23 cellular contexts compared by ENCODE assay signal in the genomic region with DNA sequence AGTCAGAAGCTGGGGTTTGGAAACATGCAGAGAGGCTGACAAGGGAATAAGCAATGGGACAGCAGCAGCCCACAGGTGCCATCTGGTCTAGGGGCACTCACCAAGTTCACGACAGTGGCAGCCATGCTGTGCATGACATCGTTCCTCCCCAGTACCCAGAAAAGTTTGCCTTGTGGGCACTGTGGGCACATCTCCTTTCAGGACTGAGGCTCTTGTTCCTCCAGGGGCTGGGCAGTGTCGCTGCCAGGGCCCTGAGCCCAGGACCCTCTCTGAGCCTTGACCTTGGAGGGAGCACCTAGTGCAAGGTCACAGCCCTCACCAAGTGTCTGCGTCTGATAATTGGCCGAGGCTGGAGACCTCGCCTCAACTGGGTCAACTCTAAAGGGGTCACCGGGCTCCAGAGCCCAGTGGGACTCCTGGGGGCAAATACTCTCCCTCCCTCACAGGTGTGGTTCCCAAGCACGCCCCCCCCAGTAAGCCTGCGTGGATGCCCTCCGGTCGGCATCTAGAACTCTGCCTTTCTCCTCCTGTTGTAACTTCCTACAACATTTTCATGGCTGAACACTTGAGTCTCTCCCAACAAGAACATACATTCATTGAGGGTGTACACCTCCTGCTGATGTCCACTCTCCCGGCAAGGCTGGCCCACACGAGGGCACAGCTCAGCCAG. TPM values are rescaled to one million over a fixed set of nuclear protein-coding genes. Genes with fewer than 3 reads are reported as not detected.
DNase-seq lines count a peak whose midpoint lies in the region; ATAC-seq and TF ChIP-seq lines count a peak whose summit lies in the region.
"Had no signal": no experiment of that assay in that cellular context is flagged by ENCODE, and none has a peak within 500 bp of the region (broad histone marks: within the 10 kb centered on the region; RNA-seq: fewer than 3 reads in every experiment).

No MANE protein-coding gene starts in this region.

- POLR2A ChIA-PET in activated CD4-positive, alpha-beta memory T cell treated with anti-CD3 and anti-CD28 coated beads for 36 hours (lab: Charles Lee): no interaction called here
- POLR2A ChIA-PET in activated CD4-positive, alpha-beta memory T cell treated with anti-CD3 and anti-CD28 coated beads, Interleukin-2, amount 10 ng/mL, durations not matched to agents 7 days and 5 days (lab: Charles Lee): interaction anchor here (6.3 kb wide), 1 partner anchor 90 kb away, joined by 62 read pairs; the partner anchor contains the start of gene ANKRD39

- H3K27me3 ChIP-seq in layer of hippocampus (ENCODE audit: control insufficient read depth, insufficient read depth, low read length) (no peaks in the 10 kb centered on the region), tibial nerve (no peaks in the 10 kb centered on the region)
- H3K27me3 ChIP-seq: MG63 had no signal

- H3K4me3 Mint-ChIP-seq in activated CD4-positive, alpha-beta memory T cell treated with anti-CD3 and anti-CD28 coated beads for 36 hours: no peak overlapping the region
- H3K4me3 Mint-ChIP-seq in activated CD4-positive, alpha-beta memory T cell treated with anti-CD3 and anti-CD28 coated beads, Interleukin-2, amount 10 ng/mL, durations not matched to agents 7 days and 5 days: no peak overlapping the region
- no peak overlapping the region for H3K4me3 Mint-ChIP-seq in Calu3 (ENCODE audit: low read depth, unreplicated experiment)
- H3K4me3 Mint-ChIP-seq: CD4-positive, alpha-beta T cell had no signal

- no peaks in the 10 kb centered on the region for H3K9me3 ChIP-seq in tibial nerve
- H3K9me3 ChIP-seq: MG63 had no signal

- H3K36me3 Mint-ChIP-seq in activated CD4-positive, alpha-beta memory T cell treated with anti-CD3 and anti-CD28 coated beads for 36 hours: no peaks in the 10 kb centered on the region
- no peaks in the 10 kb centered on the region for H3K36me3 Mint-ChIP-seq in activated CD4-positive, alpha-beta memory T cell treated with anti-CD3 and anti-CD28 coated beads, Interleukin-2, amount 10 ng/mL, durations not matched to agents 7 days and 5 days (ENCODE audit: low read depth)
- H3K36me3 Mint-ChIP-seq in Calu3 (ENCODE audit: insufficient read depth, unreplicated experiment): peaks cover 7% of the 10 kb centered on the region

- CTCF ChIA-PET in activated CD4-positive, alpha-beta memory T cell treated with anti-CD3 and anti-CD28 coated beads for 36 hours (lab: Charles Lee): interaction anchor here (0.9 to 9.7 kb wide), 3 partner anchors 58 to 91 kb away, joined by 3 to 192 read pairs (median 16); partner anchors contain the start of gene ANKRD39
- CTCF ChIA-PET in activated CD4-positive, alpha-beta memory T cell treated with anti-CD3 and anti-CD28 coated beads, Interleukin-2, amount 10 ng/mL, durations not matched to agents 7 days and 5 days (lab: Charles Lee): interaction anchor here (0.7 to 9.4 kb wide), 4 partner anchors 9 to 91 kb away, joined by 4 to 176 read pairs (median 20); partner anchors contain the start of gene ANKRD39
- CTCF ChIA-PET in Calu3 (lab: Charles Lee): interaction anchor here (0.7 kb wide), 1 partner anchor 91 kb away, joined by 3 read pairs; the partner anchor contains the start of gene ANKRD39

- no peak overlapping the region for H3K4me3 ChIP-seq in tibial nerve
- H3K4me3 ChIP-seq: GM12878, MG63, PC-9 had no signal

- peak overlapping the region; percentile 18 for H3K27ac Mint-ChIP-seq in activated CD4-positive, alpha-beta memory T cell treated with anti-CD3 and anti-CD28 coated beads for 36 hours
- H3K27ac Mint-ChIP-seq in activated CD4-positive, alpha-beta memory T cell treated with anti-CD3 and anti-CD28 coated beads, Interleukin-2, amount 10 ng/mL, durations not matched to agents 7 days and 5 days: no peak overlapping the region
- H3K27ac Mint-ChIP-seq in Calu3 (ENCODE audit: unreplicated experiment): no peak overlapping the region
- H3K27ac Mint-ChIP-seq: CD4-positive, alpha-beta T cell had no signal

- no peak for TF ChIP-seq CTCF in tibial nerve (IDR thresholded peaks at IDR 0.05)
- TF ChIP-seq CTCF in Calu3 (IDR thresholded peaks at IDR 0.05; ENCODE audit: unreplicated experiment): no peak

- no peaks in the 10 kb centered on the region for H3K36me3 ChIP-seq in tibial nerve
- H3K36me3 ChIP-seq: MG63 had no signal

- 74 to 88% methylated on average over 7 to 11 of the region's 13 CpGs for WGBS in tibial nerve, 2 donors

- no peaks in the 10 kb centered on the region for H3K27me3 Mint-ChIP-seq in activated CD4-positive, alpha-beta memory T cell treated with anti-CD3 and anti-CD28 coated beads for 36 hours
- H3K27me3 Mint-ChIP-seq in activated CD4-positive, alpha-beta memory T cell treated with anti-CD3 and anti-CD28 coated beads, Interleukin-2, amount 10 ng/mL, durations not matched to agents 7 days and 5 days: peaks cover 13% of the 10 kb centered on the region
- peaks cover 89% of the 10 kb centered on the region for H3K27me3 Mint-ChIP-seq in Calu3 (ENCODE audit: unreplicated experiment)
- H3K27me3 Mint-ChIP-seq: CD4-positive, alpha-beta T cell had no signal

- H3K9me3 Mint-ChIP-seq in activated CD4-positive, alpha-beta memory T cell treated with anti-CD3 and anti-CD28 coated beads for 36 hours: peaks cover 1% of the 10 kb centered on the region
- H3K9me3 Mint-ChIP-seq in activated CD4-positive, alpha-beta memory T cell treated with anti-CD3 and anti-CD28 coated beads, Interleukin-2, amount 10 ng/mL, durations not matched to agents 7 days and 5 days: peaks cover 2% of the 10 kb centered on the region
- H3K9me3 Mint-ChIP-seq in Calu3 (ENCODE audit: low read depth, unreplicated experiment): peaks cover 5% of the 10 kb centered on the region
- H3K9me3 Mint-ChIP-seq: CD4-positive, alpha-beta T cell had no signal

- no peak for ATAC-seq in GM18870 (IDR thresholded peaks at IDR 0.05; ENCODE audit: unreplicated experiment)
- ATAC-seq: GM12878, Right ventricle myocardium inferior had no signal

- BruUV-seq in Calu3 (replicated peaks; lab: Mats Ljungman, UMichigan): no TSS peak

- TF ChIP-seq POLR2A in tibial nerve (IDR thresholded peaks at IDR 0.05): no peak

- H3K27ac ChIP-seq in layer of hippocampus (ENCODE audit: low read depth, low read length) (peak overlapping the region; percentile 96), tibial nerve (peak overlapping the region in 3 of 4 donors; percentile 37 to 89 (median 88))
- H3K27ac ChIP-seq: PC-9 had no signal

- H3K4me1 ChIP-seq in tibial nerve: peaks cover 0 to 70% (median 27%) of the 10 kb centered on the region in 4 donors

- H3K4me1 Mint-ChIP-seq in activated CD4-positive, alpha-beta memory T cell treated with anti-CD3 and anti-CD28 coated beads for 36 hours (ENCODE audit: low read depth): peaks cover 16% of the 10 kb centered on the region
- H3K4me1 Mint-ChIP-seq in activated CD4-positive, alpha-beta memory T cell treated with anti-CD3 and anti-CD28 coated beads, Interleukin-2, amount 10 ng/mL, durations not matched to agents 7 days and 5 days: peaks cover 16% of the 10 kb centered on the region
- no peaks in the 10 kb centered on the region for H3K4me1 Mint-ChIP-seq in Calu3 (ENCODE audit: low read depth, unreplicated experiment)

- no peak for TF ChIP-seq EP300 in tibial nerve (IDR thresholded peaks at IDR 0.05)

- DNase-seq in activated CD4-positive, alpha-beta memory T cell treated with anti-CD3 and anti-CD28 coated beads for 36 hours: no peak
- no peak for DNase-seq in activated CD4-positive, alpha-beta memory T cell treated with anti-CD3 and anti-CD28 coated beads, Interleukin-2, amount 10 ng/mL, durations not matched to agents 7 days and 5 days
- DNase-seq in posterior vena cava (ENCODE audit: low spot score) (peak; percentile 65), tibial nerve (ENCODE audit: low spot score in 2 of 2) (no peak), AML-193 (lab: John Stamatoyannopoulos, UW) (no peak), Calu3 (no peak)
- DNase-seq: 8988T; ACHN; CD4-positive, alpha-beta T cell; DMS79; EL; GDM1; HCEC 1CT; KG1; MG63; NCI-H2029 treated with DMSO at 0.1 percent for 48 hours; NCI-H446 treated with DMSO at 0.1 percent for 48 hours; NCI-H526; PC-9 had no signal

- intact Hi-C loops in activated CD4-positive, alpha-beta memory T cell treated with anti-CD3 and anti-CD28 coated beads for 36 hours (cut with micrococcal nuclease): no loop called here
- intact Hi-C loops in posterior vena cava (cut with DNase I): loop anchor here in 1 of 2 donors (2.0 kb wide), 2 partner anchors 84 to 92 kb away; no protein-coding TSS in a partner anchor
- intact Hi-C loops in Calu3 (cut with micrococcal nuclease; ENCODE audit: unreplicated experiment): no loop called here

RNA-seq across cellular contexts. Expression of gene FAM178B, which starts 37.8 kb away (rescaled TPM):
- total RNA-seq in activated CD4-positive, alpha-beta memory T cell treated with anti-CD3 and anti-CD28 coated beads for 36 hours: under 1 TPM in 1 of 2 experiments, not detected in 1; 0.12 TPM
- total RNA-seq in activated CD4-positive, alpha-beta memory T cell treated with anti-CD3 and anti-CD28 coated beads, Interleukin-2, amount 10 ng/mL, durations not matched to agents 7 days and 5 days: under 1 TPM; 0.48 to 0.65 TPM
- 1 to 10 TPM in 1 of 2 donors, under 1 TPM in 1; 0.38 to 1.2 TPM for total RNA-seq in posterior vena cava
- 10 to 100 TPM in 1 of 4 donors, 1 to 10 TPM in 3; 1.9 to 14.1 (median 3.5) TPM for total RNA-seq in tibial nerve
- total RNA-seq in Calu3 (2022): not detected in 2 replicates
- total RNA-seq: GM12878, Right ventricle myocardium inferior had no signal
